ENCODE assay signal across 8 cellular contexts in genomic region chr12:112107306-112107705, GRCh38. TPM values are rescaled to one million over a fixed set of nuclear protein-coding genes. Genes with fewer than 3 reads are reported as not detected.
DNase-seq lines count a peak whose midpoint lies in the region; ATAC-seq and TF ChIP-seq lines count a peak whose summit lies in the region.

No MANE protein-coding gene starts in this region.

- in situ Hi-C loops in gastrocnemius medialis (cut with MboI; ENCODE audit: low sequenced_read_pairs in 4 of 4) = loop anchor here in 1 of 4 donors (25.0 kb wide), 1 partner anchor 305 kb away; the partner anchor contains the start of genes PTPN11 and RPL6
- in situ Hi-C loops in KBM-7 (cut with MboI; ENCODE audit: low pct_unique_long_range_greater_than_20kb, low sequenced_read_pairs) = no loop called here

- 7 to 22% methylated on average over 4 of the region's 4 CpGs for WGBS in esophagus squamous epithelium, 2 donors

- TF ChIP-seq POLR2A in esophagus squamous epithelium (IDR thresholded peaks at IDR 0.05) (no peak), gastrocnemius medialis (IDR thresholded peaks at IDR 0.05) (no peak)

- H3K4me3 ChIP-seq in GM12865 (ENCODE audit: low read depth, low read length) (peak overlapping the region; percentile 75), SJSA1 (peak overlapping the region; percentile 87), esophagus squamous epithelium (peak overlapping the region; percentile 76 to 90 (median 84)), gastrocnemius medialis (peak overlapping the region; percentile 68 to 99 (median 94))

- no peak overlapping the region for H3K27ac ChIP-seq in SJSA1
- peak overlapping the region; percentile 42 to 97 (median 96) for H3K27ac ChIP-seq in esophagus squamous epithelium
- H3K27ac ChIP-seq in gastrocnemius medialis = peak overlapping the region; percentile 93 to 100 (median 96)

- peaks cover 43% of the 10 kb centered on the region for H3K4me1 ChIP-seq in SJSA1 (replicated peaks)
- peaks cover 18 to 83% (median 23%) of the 10 kb centered on the region in 3 donors for H3K4me1 ChIP-seq in esophagus squamous epithelium
- H3K4me1 ChIP-seq in gastrocnemius medialis = peaks cover 48 to 49% of the 10 kb centered on the region in 2 donors

- no peak for DNase-seq in GM12865 (ENCODE audit: low read depth)
- DNase-seq in SJSA1 (ENCODE audit: low read depth in 1 of 2, low spot score in 2 of 2) = no peak
- no peak for DNase-seq in esophagus squamous epithelium (lab: John Stamatoyannopoulos, UW)
- DNase-seq in gastrocnemius medialis = no peak
- DNase-seq in activated gamma-delta T cell (lab: John Stamatoyannopoulos, UW) = no peak
- no peak for DNase-seq in KBM-7
- DNase-seq in amniotic stem cell (lab: John Stamatoyannopoulos, UW) = no peak

- intact Hi-C loops in esophagus squamous epithelium (cut with DNase I) (no loop called here), gastrocnemius medialis (cut with DNase I; ENCODE audit: low total_unique reads) (loop anchor here (10.0 kb wide), 1 partner anchor 163 kb away; no protein-coding TSS in a partner anchor)

- TF ChIP-seq CTCF in GM12865 (IDR thresholded peaks at IDR 0.05; ENCODE audit: insufficient read depth, low read depth, low read length, missing control alignments) = no peak
- TF ChIP-seq CTCF in esophagus squamous epithelium (IDR thresholded peaks at IDR 0.05) = no peak
- TF ChIP-seq CTCF in gastrocnemius medialis (IDR thresholded peaks at IDR 0.05 in 4 of 5, conservative IDR thresholded peaks at IDR 0.05 in 1 of 5) = no peak

- no peaks in the 10 kb centered on the region for H3K27me3 ChIP-seq in SJSA1 (replicated peaks)
- no peaks in the 10 kb centered on the region for H3K27me3 ChIP-seq in esophagus squamous epithelium
- H3K27me3 ChIP-seq in gastrocnemius medialis = no peaks in the 10 kb centered on the region

- H3K9me3 ChIP-seq in SJSA1 (replicated peaks) (no peaks in the 10 kb centered on the region), esophagus squamous epithelium (no peaks in the 10 kb centered on the region), gastrocnemius medialis (no peaks in the 10 kb centered on the region)

- ATAC-seq in gastrocnemius medialis = no peak
- ATAC-seq in GM21786 (IDR thresholded peaks at IDR 0.05; ENCODE audit: unreplicated experiment) = no peak

- H3K36me3 ChIP-seq in SJSA1 = peaks cover 37% of the 10 kb centered on the region
- peaks cover 0 to 24% (median 0%) of the 10 kb centered on the region in 3 donors for H3K36me3 ChIP-seq in esophagus squamous epithelium
- no peaks in the 10 kb centered on the region for H3K36me3 ChIP-seq in gastrocnemius medialis

RNA-seq across cellular contexts. Expression of gene NAA25, which starts 1.3 kb away (rescaled TPM):
- 18.7 and 19.3 TPM in 2 replicates for total RNA-seq in SJSA1 (2014; rRNA removed; shearing (Covaris generic))
- total RNA-seq in esophagus squamous epithelium (10 to 100 TPM; 12.6 to 36.6 (median 26.4) TPM), gastrocnemius medialis (10 to 100 TPM; 17.2 to 44.6 (median 25.5) TPM)

RNA-seq across cellular contexts. Expression of gene TRAFD1, which starts 18.1 kb away (rescaled TPM):
- 37.3 and 38.2 TPM in 2 replicates for total RNA-seq in SJSA1 (2014; rRNA removed; shearing (Covaris generic))
- total RNA-seq in esophagus squamous epithelium (10 to 100 TPM; 37.0 to 56.9 (median 44.4) TPM), gastrocnemius medialis (10 to 100 TPM in 3 of 4 donors, 1 to 10 TPM in 1; 8.9 to 17.7 (median 14.5) TPM)
